In genomic region chr5:151092750-151093149, GRCh38 we compare ENCODE assay signal across 10 cellular contexts. TPM values are rescaled to one million over a fixed set of nuclear protein-coding genes. Genes with fewer than 3 reads are reported as not detected.
A peak's percentile ranks its signal among the peaks of the same experiment; 100 is the strongest.
DNase-seq lines count a peak whose midpoint lies in the region; ATAC-seq, FAIRE-seq and TF ChIP-seq lines count a peak whose summit lies in the region.
"Had no signal": no experiment of that assay in that cellular context is flagged by ENCODE, and none has a peak within 500 bp of the region (broad histone marks: within the 10 kb centered on the region; RNA-seq: fewer than 3 reads in every experiment).

No MANE protein-coding gene starts in this region.

- H3K27ac Mint-ChIP-seq in activated CD4-positive, alpha-beta memory T cell treated with anti-CD3 and anti-CD28 coated beads for 36 hours, result no peak overlapping the region

- H3K23ac ChIP-seq in H1 (ENCODE audit: insufficient read length), result no peak overlapping the region

- no peak overlapping the region for H4K8ac ChIP-seq in H1 (ENCODE audit: extremely low read depth, insufficient read depth, low read length)

- no peak overlapping the region for H3K56ac ChIP-seq in H1 (replicated peaks; ENCODE audit: insufficient read length, low read depth, low read length)

- H3K23me2 ChIP-seq in H1 (ENCODE audit: low read depth, low read length), result no peaks in the 10 kb centered on the region

- no peak overlapping the region for H3K4me3 Mint-ChIP-seq in activated T-cell treated with anti-CD3 and anti-CD28 coated beads, Interleukin-2, amount 50 U/mL, for 4 hours
- no peak overlapping the region for H3K4me3 Mint-ChIP-seq in activated CD4-positive, alpha-beta memory T cell treated with anti-CD3 and anti-CD28 coated beads for 36 hours

- no peak overlapping the region for H2BK20ac ChIP-seq in H1 (ENCODE audit: low read length)

- H4K5ac ChIP-seq in H1 (ENCODE audit: insufficient read length, low read depth, low read length), result no peak overlapping the region

- H3K79me1 ChIP-seq in H1 (ENCODE audit: low read depth, low read length), result no peaks in the 10 kb centered on the region

- H3K4me1 ChIP-seq in Peyer's patch (peaks cover 12 to 50% (median 29%) of the 10 kb centered on the region in 4 donors), H1 (replicated peaks in 1 of 4; ENCODE audit: control insufficient read depth in 3 of 4, insufficient read depth in 4 of 4, low read length in 3 of 4) (peaks cover 1 to 20% (median 10%) of the 10 kb centered on the region in 4 experiments; a peak in 4 of 7 replicates), gastrocnemius medialis (peaks cover 31 to 37% of the 10 kb centered on the region in 2 donors), esophagus muscularis mucosa (peaks cover 38 to 43% (median 40%) of the 10 kb centered on the region in 4 donors)

- peaks cover 58% of the 10 kb centered on the region for H3K4me1 Mint-ChIP-seq in activated T-cell treated with anti-CD3 and anti-CD28 coated beads, Interleukin-2, amount 50 U/mL, for 4 hours (ENCODE audit: low read depth)
- peaks cover 59% of the 10 kb centered on the region for H3K4me1 Mint-ChIP-seq in activated CD4-positive, alpha-beta memory T cell treated with anti-CD3 and anti-CD28 coated beads for 36 hours (ENCODE audit: low read depth)

- no peak overlapping the region for H3K9ac ChIP-seq in H1 (replicated peaks in 1 of 4; ENCODE audit: extremely low read depth in 1 of 4, low read depth in 3 of 4, low read length in 3 of 4)

- no peak overlapping the region for H2AFZ ChIP-seq in H1 (ENCODE audit: low read length)

- CTCF ChIA-PET in H1 (lab: Charles Lee; ENCODE audit: partially characterized antibody), result interaction anchor here (0.6 to 8.0 kb wide), 9 partner anchors 11 to 402 kb away, joined by 4 to 96 read pairs (median 5); partner anchors contain the start of gene TNIP1
- CTCF ChIA-PET in activated CD4-positive, alpha-beta memory T cell treated with anti-CD3 and anti-CD28 coated beads for 36 hours (lab: Charles Lee), result interaction anchor here (0.7 to 1.7 kb wide), 9 partner anchors 11 to 78 kb away, joined by 3 to 11 read pairs (median 5); partner anchors contain the start of gene ANXA6

- in situ Hi-C loops in gastrocnemius medialis (cut with MboI; ENCODE audit: low sequenced_read_pairs in 4 of 4), result loop anchor here in 1 of 4 donors (10.0 kb wide), 1 partner anchor 88 kb away; no protein-coding TSS in a partner anchor

- TF ChIP-seq POLR2A in Peyer's patch (IDR thresholded peaks at IDR 0.05) (peak in 1 of 2 donors; percentile 27), H1 (IDR thresholded peaks at IDR 0.05; ENCODE audit: control extremely low read depth in 1 of 2, low read depth in 2 of 2, low read length in 2 of 2) (no peak), gastrocnemius medialis (IDR thresholded peaks at IDR 0.05) (no peak), esophagus muscularis mucosa (IDR thresholded peaks at IDR 0.05; ENCODE audit: low read depth) (no peak)

- H3K27me3 ChIP-seq in Peyer's patch (no peaks in the 10 kb centered on the region), H1 (replicated peaks in 1 of 4; ENCODE audit: control insufficient read depth in 3 of 4, extremely low read depth in 1 of 4, insufficient read depth in 3 of 4, low read length in 3 of 4) (no peaks in the 10 kb centered on the region; a peak in 2 of 7 replicates), gastrocnemius medialis (no peaks in the 10 kb centered on the region), esophagus muscularis mucosa (no peaks in the 10 kb centered on the region)

- H3K9me3 ChIP-seq in Peyer's patch, result no peaks in the 10 kb centered on the region
- H3K9me3 ChIP-seq in H1 (ENCODE audit: insufficient read depth in 2 of 2, low read depth in 1 of 2, low read length in 1 of 2), result no peaks in the 10 kb centered on the region
- H3K9me3 ChIP-seq in gastrocnemius medialis, result no peaks in the 10 kb centered on the region
- H3K9me3 ChIP-seq in esophagus muscularis mucosa, result no peaks in the 10 kb centered on the region

- 83% methylated on average over 1 of the region's 1 CpG; no CpG with 5 or more reads in 1 of the 2 experiments for WGBS in H1 (ENCODE audit: extremely low coverage in 1 of 2, insufficient coverage in 1 of 2, insufficient read length in 1 of 2, insufficient replicate concordance in 2 of 2, low coverage in 1 of 2, low lambda C conversion rate in 2 of 2, missing lambda C conversion rate in 1 of 2), 2 experiments
- WGBS in esophagus muscularis mucosa, result 38% methylated on average over 1 of the region's 1 CpG

- no peaks in the 10 kb centered on the region for H3K9me3 Mint-ChIP-seq in activated T-cell treated with anti-CD3 and anti-CD28 coated beads, Interleukin-2, amount 50 U/mL, for 4 hours
- H3K9me3 Mint-ChIP-seq in activated CD4-positive, alpha-beta memory T cell treated with anti-CD3 and anti-CD28 coated beads for 36 hours, result no peaks in the 10 kb centered on the region

- H3K4me3 ChIP-seq in Peyer's patch, result no peak overlapping the region
- no peak overlapping the region for H3K4me3 ChIP-seq in H1 (ENCODE audit: extremely low read depth in 1 of 4, insufficient read depth in 2 of 4, low read depth in 3 of 4, low read length in 4 of 4)
- H3K4me3 ChIP-seq in gastrocnemius medialis, result no peak overlapping the region
- H3K4me3 ChIP-seq in esophagus muscularis mucosa, result no peak overlapping the region
- H3K4me3 ChIP-seq: skin epidermis had no signal

- TF ChIP-seq RAD21 in H1 (IDR thresholded peaks at IDR 0.05 in 1 of 2, conservative IDR thresholded peaks at IDR 0.05 in 1 of 2; ENCODE audit: low read depth in 2 of 2, low read length in 2 of 2), result no peak

- H3K36me3 ChIP-seq in Peyer's patch, result no peaks in the 10 kb centered on the region
- H3K36me3 ChIP-seq in H1 (ENCODE audit: control insufficient read depth in 2 of 4, insufficient read depth in 4 of 4, low read length in 3 of 4), result no peaks in the 10 kb centered on the region
- no peaks in the 10 kb centered on the region for H3K36me3 ChIP-seq in gastrocnemius medialis
- H3K36me3 ChIP-seq in esophagus muscularis mucosa, result no peaks in the 10 kb centered on the region

- DNase-seq in GM03348 (ENCODE audit: low spot score) (peak; percentile 70), Peyer's patch (peak in 2 of 3 donors; percentile 51 to 70), H1 (ENCODE audit: low read depth in 1 of 2, low spot score in 2 of 2) (no peak), gastrocnemius medialis (peak; percentile 81), esophagus muscularis mucosa (ENCODE audit: extremely low spot score) (no peak)
- no peak for DNase-seq in activated T-cell treated with anti-CD3 and anti-CD28 coated beads, Interleukin-2, amount 50 U/mL, for 4 hours
- DNase-seq in activated CD4-positive, alpha-beta memory T cell treated with anti-CD3 and anti-CD28 coated beads for 36 hours, result no peak

- H2BK120ac ChIP-seq in H1 (replicated peaks; ENCODE audit: low read depth, low read length), result no peak overlapping the region

- ATAC-seq in gastrocnemius medialis, result peak; percentile 86 to 94
- ATAC-seq in activated T-cell treated with anti-CD3 and anti-CD28 coated beads, Interleukin-2, amount 50 U/mL, for 4 hours, result no peak
- no peak for ATAC-seq in GM21381 (IDR thresholded peaks at IDR 0.05; ENCODE audit: unreplicated experiment)

- intact Hi-C loops in gastrocnemius medialis (cut with DNase I; ENCODE audit: low total_unique reads) (no loop called here), esophagus muscularis mucosa (cut with DNase I) (no loop called here)
- intact Hi-C loops in activated CD4-positive, alpha-beta memory T cell treated with anti-CD3 and anti-CD28 coated beads for 36 hours (cut with micrococcal nuclease), result no loop called here

- H2AK5ac ChIP-seq in H1 (ENCODE audit: low read depth, low read length), result no peak overlapping the region

- H2BK5ac ChIP-seq in H1 (ENCODE audit: low read depth, low read length), result no peak overlapping the region

- no peaks in the 10 kb centered on the region for H3K79me2 ChIP-seq in H1 (ENCODE audit: control insufficient read depth in 1 of 2, insufficient read depth in 2 of 2, low read length in 2 of 2)

- TF ChIP-seq EP300 in H1 (IDR thresholded peaks at IDR 0.05; ENCODE audit: borderline replicate concordance in 1 of 2, low read depth in 2 of 2, low read length in 2 of 2) (no peak), esophagus muscularis mucosa (IDR thresholded peaks at IDR 0.05) (no peak)

- no peak overlapping the region for H3K14ac ChIP-seq in H1 (ENCODE audit: insufficient read length)

- peak overlapping the region; percentile 34 for H4K91ac ChIP-seq in H1 (replicated peaks; ENCODE audit: insufficient read length, low read length)

- no peak for FAIRE-seq in H1 (lab: Jason Lieb, UNC)
- FAIRE-seq: GM18507 had no signal

- TF ChIP-seq CTCF in Peyer's patch (IDR thresholded peaks at IDR 0.05) (no peak), H1 (IDR thresholded peaks at IDR 0.05; ENCODE audit: control extremely low read depth in 1 of 3, insufficient read depth in 1 of 3, low read depth in 1 of 3, low read length in 3 of 3) (no peak), gastrocnemius medialis (IDR thresholded peaks at IDR 0.05 in 4 of 5, conservative IDR thresholded peaks at IDR 0.05 in 1 of 5) (no peak), esophagus muscularis mucosa (IDR thresholded peaks at IDR 0.05) (no peak)

- no peak overlapping the region for H3K4me2 ChIP-seq in H1 (ENCODE audit: insufficient read depth in 1 of 2, low read depth in 2 of 2, low read length in 2 of 2)

- H3K27me3 Mint-ChIP-seq in activated T-cell treated with anti-CD3 and anti-CD28 coated beads, Interleukin-2, amount 50 U/mL, for 4 hours (ENCODE audit: low read depth), result no peaks in the 10 kb centered on the region
- no peaks in the 10 kb centered on the region for H3K27me3 Mint-ChIP-seq in activated CD4-positive, alpha-beta memory T cell treated with anti-CD3 and anti-CD28 coated beads for 36 hours

- H2BK15ac ChIP-seq in H1 (ENCODE audit: low read length), result no peak overlapping the region

- no peak overlapping the region for H2BK12ac ChIP-seq in H1 (ENCODE audit: low read depth, low read length)

- no peak overlapping the region for H3K18ac ChIP-seq in H1 (ENCODE audit: extremely low read depth, low read length)

- H4K20me1 ChIP-seq in H1 (replicated peaks in 1 of 2; ENCODE audit: control insufficient read depth in 1 of 2, insufficient read depth in 2 of 2, low read length in 2 of 2), result no peaks in the 10 kb centered on the region

- H3K36me3 Mint-ChIP-seq in activated T-cell treated with anti-CD3 and anti-CD28 coated beads, Interleukin-2, amount 50 U/mL, for 4 hours (ENCODE audit: insufficient read depth), result no peaks in the 10 kb centered on the region
- peaks cover 7% of the 10 kb centered on the region for H3K36me3 Mint-ChIP-seq in activated CD4-positive, alpha-beta memory T cell treated with anti-CD3 and anti-CD28 coated beads for 36 hours

- H3K27ac ChIP-seq in Peyer's patch (peak overlapping the region in 3 of 4 donors; percentile 85 to 98 (median 90)), H1 (ENCODE audit: low read depth, low read length) (no peak overlapping the region), gastrocnemius medialis (peak overlapping the region; percentile 44 to 73 (median 72)), esophagus muscularis mucosa (replicated peaks in 1 of 4) (peak overlapping the region in 2 of 4 donors; percentile 68 to 70)

- H3K4ac ChIP-seq in H1 (replicated peaks; ENCODE audit: insufficient read length, low read depth, low read length), result no peak overlapping the region

- POLR2A ChIA-PET in H1 (lab: Charles Lee; ENCODE audit: partially characterized antibody), result no interaction called here
- POLR2A ChIA-PET in activated CD4-positive, alpha-beta memory T cell treated with anti-CD3 and anti-CD28 coated beads for 36 hours (lab: Charles Lee), result interaction anchor here (0.5 to 1.5 kb wide), 3 partner anchors 12 to 65 kb away, joined by 3 to 10 read pairs (median 6); partner anchors contain the start of genes ANXA6 and TNIP1

RNA-seq across cellular contexts. Expression of gene TNIP1, which starts 11.9 kb away (rescaled TPM):
- total RNA-seq in Peyer's patch (100 to 1,000 TPM; 191 to 352 (median 266) TPM), gastrocnemius medialis (100 to 1,000 TPM; 112 to 228 (median 188) TPM), esophagus muscularis mucosa (100 to 1,000 TPM in 3 of 4 donors, 10 to 100 TPM in 1; 91.4 to 136 (median 114) TPM)
- 31.9 and 33.9 TPM in 2 replicates for total RNA-seq in H1 (2021; fragmentation: NEBNext Ultra II Directional; extraction: Animal tissue kit (Norgen Biotek cat#: 25700))
- polyA plus RNA-seq in H1 (2011; rRNA removed), result 14.2 and 19.2 TPM in 2 replicates
- polyA plus RNA-seq in H1 (2011; cell fraction: cytosol; rRNA removed), result 23.3 TPM
- polyA plus RNA-seq in H1 (2011; cell fraction: nucleus; rRNA removed), result 28.8 TPM
- polyA plus RNA-seq in H1 (2012, experiment 1 of 2), result 23.3 to 34.6 TPM (median 31.3 TPM) in 4 replicates
- polyA plus RNA-seq in H1 (2012, experiment 2 of 2), result 28.0 TPM
- 15.3 TPM for polyA plus RNA-seq in H1 (2013, experiment 1 of 2)
- 15.4 TPM for polyA plus RNA-seq in H1 (2013, experiment 2 of 2)
- polyA minus RNA-seq in H1 (2011; rRNA and poly(A)+ RNA removed), result 18.7 and 25.1 TPM in 2 replicates
- 28.8 TPM for polyA minus RNA-seq in H1 (2011; cell fraction: cytosol; rRNA and poly(A)+ RNA removed)
- polyA minus RNA-seq in H1 (2011; cell fraction: nucleus; rRNA and poly(A)+ RNA removed), result 28.5 TPM
- total RNA-seq in activated T-cell treated with anti-CD3 and anti-CD28 coated beads, Interleukin-2, amount 50 U/mL, for 4 hours, result 100 to 1,000 TPM; 199 to 329 (median 211) TPM
- total RNA-seq in activated CD4-positive, alpha-beta memory T cell treated with anti-CD3 and anti-CD28 coated beads for 36 hours, result 100 to 1,000 TPM; 388 to 401 TPM

Comparison
In these comparisons a context has a peak if more than half of its experiments do, and no peak if none do; other contexts are left out.
1. DNase-seq: peak in GM03348 (single experiment), Peyer's patch (2 of 3) and gastrocnemius medialis (2 of 2); none in H1 (0 of 2), activated T-cell treated with anti-CD3 and anti-CD28 coated beads, Interleukin-2, amount 50 U/mL, for 4 hours (single experiment), esophagus muscularis mucosa (single experiment) and activated CD4-positive, alpha-beta memory T cell treated with anti-CD3 and anti-CD28 coated beads for 36 hours (single experiment).
2. ATAC-seq: peak in gastrocnemius medialis (2 of 2); none in activated T-cell treated with anti-CD3 and anti-CD28 coated beads, Interleukin-2, amount 50 U/mL, for 4 hours (0 of 2) and GM21381 (single experiment).